8 cellular contexts compared by ENCODE assay signal in genomic region chr6:17884501-17885039, GRCh38.
DNase-seq lines count a peak whose midpoint lies in the region; ATAC-seq, FAIRE-seq and TF ChIP-seq lines count a peak whose summit lies in the region.

No MANE protein-coding gene starts in this region.

- TF ChIP-seq EP300 in upper lobe of left lung (IDR thresholded peaks at IDR 0.05): no peak

- H3K36me3 ChIP-seq in GM06990 (ENCODE audit: control insufficient read depth, insufficient read depth, low read length): no peaks in the 10 kb centered on the region
- peaks cover 1% of the 10 kb centered on the region for H3K36me3 ChIP-seq in bronchial epithelial cell (ENCODE audit: control insufficient read depth, insufficient read depth, low read length)
- H3K36me3 ChIP-seq in upper lobe of left lung: no peaks in the 10 kb centered on the region

- peak overlapping the region; percentile 27 to 68 (median 50) for H3K27ac ChIP-seq in upper lobe of left lung

- peak; percentile 73 for ATAC-seq in GM19468 (IDR thresholded peaks at IDR 0.05; ENCODE audit: extremely low read depth, unreplicated experiment)
- ATAC-seq in HG03442 (IDR thresholded peaks at IDR 0.05; ENCODE audit: unreplicated experiment): peak; percentile 91
- peak in 1 of 2 donors; percentile 60 for ATAC-seq in upper lobe of left lung (ENCODE audit: low FRiP score in 2 of 2)

- peak; percentile 67 for DNase-seq in GM06990 (ENCODE audit: extremely low read depth, insufficient read length)
- DNase-seq in bronchial epithelial cell (ENCODE audit: low read depth): peak; percentile 35
- no peak for DNase-seq in upper lobe of left lung
- no peak for DNase-seq in NCI-H1092 treated with DMSO at 0.1 percent for 48 hours (lab: John Stamatoyannopoulos, UW)
- no peak for DNase-seq in RCC 7860 (ENCODE audit: low spot score)
- DNase-seq in H4 (ENCODE audit: low spot score): no peak

- peaks cover 23 to 41% (median 30%) of the 10 kb centered on the region in 4 donors for H3K4me1 ChIP-seq in upper lobe of left lung

- H3K4me3 ChIP-seq in GM06990 (replicated peaks; ENCODE audit: low read depth, low read length) (peak overlapping the region; percentile 34), bronchial epithelial cell (ENCODE audit: low read depth, low read length) (no peak overlapping the region), upper lobe of left lung (no peak overlapping the region)

- no peak for TF ChIP-seq CTCF in GM06990 (IDR thresholded peaks at IDR 0.05; ENCODE audit: insufficient read depth, low read length, poor library complexity, severe bottlenecking)
- no peak for TF ChIP-seq CTCF in bronchial epithelial cell (IDR thresholded peaks at IDR 0.05; ENCODE audit: insufficient read depth, low read length, severe bottlenecking)
- TF ChIP-seq CTCF in upper lobe of left lung (IDR thresholded peaks at IDR 0.05): no peak

- H3K27me3 ChIP-seq in GM06990 (replicated peaks; ENCODE audit: control insufficient read depth, insufficient read depth, low read length) (no peaks in the 10 kb centered on the region), bronchial epithelial cell (ENCODE audit: control insufficient read depth, insufficient read depth, low read length) (no peaks in the 10 kb centered on the region), upper lobe of left lung (no peaks in the 10 kb centered on the region)

- FAIRE-seq in bronchial epithelial cell (lab: Jason Lieb, UNC) (no peak), RCC 7860 (lab: Jason Lieb, UNC) (no peak)

- no peak for TF ChIP-seq POLR2A in upper lobe of left lung (IDR thresholded peaks at IDR 0.05)

- H3K9me3 ChIP-seq in upper lobe of left lung: no peaks in the 10 kb centered on the region

- WGBS in upper lobe of left lung, 2 donors: 44 to 51% methylated on average over 3 of the region's 3 CpGs

Comparison
In these comparisons a context has a peak if more than half of its experiments do, and no peak if none do; other contexts are left out.
1. DNase-seq: peak in GM06990 (single experiment) and bronchial epithelial cell (single experiment); none in upper lobe of left lung (0 of 2), NCI-H1092 treated with DMSO at 0.1 percent for 48 hours (single experiment), RCC 7860 (single experiment) and H4 (single experiment).